6 cellular contexts compared by ENCODE assay signal in genomic region chr3:28891485-28891884, GRCh38.
"Had no signal": no experiment of that assay in that cellular context is flagged by ENCODE, and none has a peak within 500 bp of the region (broad histone marks: within the 10 kb centered on the region; RNA-seq: fewer than 3 reads in every experiment).

No MANE protein-coding gene starts in this region.

- H3K27ac ChIP-seq: HL-60, KMS-11 had no signal

- H2AFZ ChIP-seq: GM23338 had no signal

- DNase-seq: H9, HCEC 1CT, KBM-7 had no signal

- H3K4me3 ChIP-seq: GM23338 had no signal

- H3K9ac ChIP-seq: KMS-11 had no signal

- H3K4me2 ChIP-seq: GM23338, KMS-11 had no signal

- ATAC-seq: GM23338 had no signal
